In genomic region chr1:24189528-24189927, GRCh38 we compare ENCODE assay signal across 8 cellular contexts. TPM values are rescaled to one million over a fixed set of nuclear protein-coding genes. Genes with fewer than 3 reads are reported as not detected.
DNase-seq lines count a peak whose midpoint lies in the region; ATAC-seq and TF ChIP-seq lines count a peak whose summit lies in the region.

No MANE protein-coding gene starts in this region.

- peaks cover 24% of the 10 kb centered on the region for H3K79me2 ChIP-seq in OCI-LY1 (ENCODE audit: insufficient read depth, low read length)

- H2AFZ ChIP-seq in OCI-LY1 (ENCODE audit: low read length), result no peak overlapping the region

- peak overlapping the region; percentile 63 for H3K4me2 ChIP-seq in OCI-LY1 (ENCODE audit: low read length)

- H4K20me1 ChIP-seq in OCI-LY1 (ENCODE audit: insufficient read depth, low read length), result no peaks in the 10 kb centered on the region

- peak overlapping the region; percentile 67 for H3K9ac ChIP-seq in OCI-LY1 (ENCODE audit: low read length)

- peak overlapping the region; percentile 89 for H3K4me3 Mint-ChIP-seq in central memory CD8-positive, alpha-beta T cell
- H3K4me3 Mint-ChIP-seq in type B pancreatic cell, result peak overlapping the region; percentile 12

- TF ChIP-seq CTCF in OCI-LY1 (IDR thresholded peaks at IDR 0.05; ENCODE audit: low read length) (no peak), type B pancreatic cell (conservative IDR thresholded peaks at IDR 0.05) (no peak)

- no peaks in the 10 kb centered on the region for H3K9me3 Mint-ChIP-seq in central memory CD8-positive, alpha-beta T cell
- H3K9me3 Mint-ChIP-seq in type B pancreatic cell, result no peaks in the 10 kb centered on the region

- H3K4me3 ChIP-seq in OCI-LY1 (ENCODE audit: low read depth, low read length, poor library complexity, severe bottlenecking), result peak overlapping the region; percentile 42

- H3K4me1 ChIP-seq in OCI-LY1 (ENCODE audit: insufficient read depth, low read length, severe bottlenecking), result peaks cover 75% of the 10 kb centered on the region

- H3K36me3 Mint-ChIP-seq in central memory CD8-positive, alpha-beta T cell (ENCODE audit: insufficient read depth), result peaks cover 8% of the 10 kb centered on the region
- H3K36me3 Mint-ChIP-seq in type B pancreatic cell, result no peaks in the 10 kb centered on the region

- no peaks in the 10 kb centered on the region for H3K27me3 ChIP-seq in OCI-LY1 (ENCODE audit: insufficient read depth, low read length)

- H3K27ac Mint-ChIP-seq in central memory CD8-positive, alpha-beta T cell (ENCODE audit: low read depth), result peak overlapping the region; percentile 76
- peak overlapping the region; percentile 55 for H3K27ac Mint-ChIP-seq in type B pancreatic cell

- H3K4me1 Mint-ChIP-seq in central memory CD8-positive, alpha-beta T cell, result peaks cover 66% of the 10 kb centered on the region
- H3K4me1 Mint-ChIP-seq in type B pancreatic cell (ENCODE audit: unreplicated experiment), result peaks cover 20% of the 10 kb centered on the region

- H3K27ac ChIP-seq in OCI-LY1 (ENCODE audit: low read depth, low read length, poor library complexity, severe bottlenecking), result peak overlapping the region; percentile 99

- peaks cover 14% of the 10 kb centered on the region; the same call in 1 of the 2 replicates for H3K36me3 ChIP-seq in OCI-LY1 (ENCODE audit: insufficient read depth, low read length)

- DNase-seq in stimulated activated CD4-positive, alpha-beta T cell treated with anti-CD3 and anti-CD28 coated beads, Interleukin-15, amount 100 ng/mL, for 24 hours, result peak; percentile 32
- no peak for DNase-seq in stimulated activated CD4-positive, alpha-beta T cell treated with anti-CD3 and anti-CD28 coated beads, Interleukin-12 subunit alpha, Interleukin-12 subunit beta, amount 100 ng/mL, for 4 hours
- no peak for DNase-seq in central memory CD8-positive, alpha-beta T cell (ENCODE audit: low spot score in 2 of 2)
- no peak for DNase-seq in type B pancreatic cell (ENCODE audit: extremely low spot score, unreplicated experiment)
- no peak for DNase-seq in NCI-H146 (lab: John Stamatoyannopoulos, UW)
- DNase-seq in NCI-H1436 treated with DMSO at 0.1 percent for 48 hours (lab: John Stamatoyannopoulos, UW), result no peak

- H3K9me2 ChIP-seq in OCI-LY1 (ENCODE audit: low read depth, low read length), result no peaks in the 10 kb centered on the region

- H3K9me3 ChIP-seq in OCI-LY1 (ENCODE audit: low read length), result no peaks in the 10 kb centered on the region

- no peaks in the 10 kb centered on the region for H3K27me3 Mint-ChIP-seq in central memory CD8-positive, alpha-beta T cell
- H3K27me3 Mint-ChIP-seq in type B pancreatic cell, result peaks cover 23% of the 10 kb centered on the region

- H3F3A ChIP-seq in OCI-LY1 (ENCODE audit: insufficient read depth, low read length), result peaks cover 15% of the 10 kb centered on the region; the same call in 1 of the 2 replicates

- no peak for ATAC-seq in central memory CD8-positive, alpha-beta T cell (replicated peaks; ENCODE audit: extremely low read depth, poor library complexity, severe bottlenecking)
- no peak for ATAC-seq in HG03280 (IDR thresholded peaks at IDR 0.05; ENCODE audit: unreplicated experiment)

RNA-seq across cellular contexts. Expression of gene IFNLR1, which starts 2.4 kb away (rescaled TPM):
- 7.1 and 19.9 TPM in 2 replicates for total RNA-seq in type B pancreatic cell (ENCODE audit: low replicate concordance)

RNA-seq across cellular contexts. Expression of gene IL22RA1, which starts 46.6 kb away (rescaled TPM):
- 1.1 and 2.8 TPM in 2 replicates for total RNA-seq in type B pancreatic cell (ENCODE audit: low replicate concordance)
